Comparison of ENCODE assay signal across 8 cellular contexts in the genomic region with DNA sequence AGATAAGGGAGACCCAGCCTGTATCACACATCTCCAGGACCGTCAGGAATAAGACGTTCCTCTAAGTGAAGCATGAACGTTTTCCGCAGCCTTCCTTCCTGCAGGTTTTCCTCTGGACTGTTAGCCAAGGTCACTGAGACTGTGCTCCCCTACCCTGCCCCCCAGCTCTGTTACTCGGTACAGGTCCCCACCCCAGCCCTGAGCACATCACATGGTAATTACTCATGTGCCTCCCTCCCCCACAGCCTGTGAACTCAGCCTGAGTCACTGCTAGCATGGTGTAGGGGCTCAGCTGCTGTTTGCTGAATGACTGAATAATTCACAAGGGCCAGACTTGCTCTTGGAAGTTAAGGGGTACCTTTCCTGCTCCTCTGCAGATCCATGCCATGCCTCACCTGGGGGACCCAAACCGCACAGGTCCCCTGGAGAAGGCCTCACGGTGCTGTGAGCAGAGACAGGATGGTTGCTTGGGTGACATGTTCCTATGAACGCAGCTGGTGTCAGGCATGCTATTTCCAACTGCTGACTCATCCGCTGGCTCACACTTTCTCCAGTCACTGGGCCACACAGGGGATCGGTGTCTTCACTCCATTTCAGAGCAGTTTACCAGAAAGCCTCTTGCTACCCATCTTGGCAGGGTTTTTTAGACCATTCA.
DNase-seq lines count a peak whose midpoint lies in the region; ATAC-seq and TF ChIP-seq lines count a peak whose summit lies in the region.

No MANE protein-coding gene starts in this region.

- TF ChIP-seq CTCF in Caco-2 (IDR thresholded peaks at IDR 0.05; ENCODE audit: insufficient read depth in 1 of 2, low read depth in 1 of 2, low read length in 1 of 2, severe bottlenecking in 1 of 2, unreplicated experiment in 1 of 2): no peak

- H3K36me3 Mint-ChIP-seq in Caco-2 (ENCODE audit: insufficient read depth, unreplicated experiment): no peaks in the 10 kb centered on the region

- no peaks in the 10 kb centered on the region for H3K9me3 ChIP-seq in Caco-2

- intact Hi-C loops in Caco-2 (cut with micrococcal nuclease; ENCODE audit: unreplicated experiment): no loop called here

- H3K27me3 ChIP-seq in Caco-2 (replicated peaks; ENCODE audit: control insufficient read depth, insufficient read depth, low read length): no peaks in the 10 kb centered on the region

- no peaks in the 10 kb centered on the region for H3K9me3 Mint-ChIP-seq in Caco-2 (ENCODE audit: unreplicated experiment)

- no TSS peak for BruUV-seq in Caco-2 (replicated peaks; lab: Mats Ljungman, UMichigan)

- POLR2A ChIA-PET in Caco-2 (lab: Charles Lee): no interaction called here

- no peaks in the 10 kb centered on the region for H3K27me3 Mint-ChIP-seq in Caco-2 (ENCODE audit: insufficient read depth, unreplicated experiment)

- H3K27ac Mint-ChIP-seq in Caco-2 (ENCODE audit: unreplicated experiment): peak overlapping the region; percentile 48

- peaks cover 11% of the 10 kb centered on the region for H3K4me1 Mint-ChIP-seq in Caco-2 (ENCODE audit: low read depth, unreplicated experiment)

- H3K27ac ChIP-seq in cingulate gyrus (ENCODE audit: low read depth, low read length): peak overlapping the region; percentile 83

- H3K4me3 Mint-ChIP-seq in Caco-2 (ENCODE audit: unreplicated experiment): no peak overlapping the region

- CTCF ChIA-PET in Caco-2 (lab: Charles Lee): interaction anchor here (0.6 to 2.6 kb wide), 3 partner anchors 10 to 234 kb away, joined by 3 to 7 read pairs (median 3); no protein-coding TSS in a partner anchor

- H3K4me1 ChIP-seq in Caco-2: peaks cover 13% of the 10 kb centered on the region

- DNase-seq in Caco-2 (peak; percentile 22 to 63), HT1080 (ENCODE audit: low read depth) (peak; percentile 96), lung microvascular endothelial cell (ENCODE audit: low read depth in 2 of 2) (peak; percentile 86 to 97)
- DNase-seq in activated CD4-positive, CD25-positive, alpha-beta regulatory T cell treated with anti-CD3 and anti-CD28 coated beads, Interleukin-2, amount 50 U/mL, for 72 hours: peak; percentile 56
- peak; percentile 58 for DNase-seq in stimulated activated CD8-positive, alpha-beta memory T cell treated with anti-CD3 and anti-CD28 coated beads, Interleukin-12 subunit alpha, Interleukin-12 subunit beta, amount 100 ng/mL, for 4 hours (ENCODE audit: low read depth)

- H3K36me3 ChIP-seq in Caco-2 (ENCODE audit: control insufficient read depth, insufficient read depth, low read length): no peaks in the 10 kb centered on the region

- no peak for ATAC-seq in GM21717 (IDR thresholded peaks at IDR 0.05; ENCODE audit: unreplicated experiment)
- ATAC-seq in GM18907 (IDR thresholded peaks at IDR 0.05; ENCODE audit: unreplicated experiment): no peak

- no peak overlapping the region for H3K4me3 ChIP-seq in Caco-2 (ENCODE audit: low read depth, low read length)

Comparison
In these comparisons a context has a peak if more than half of its experiments do, and no peak if none do; other contexts are left out.
1. DNase-seq: peak in every context shown above with its lines; median percentile 96 in HT1080; 92 in lung microvascular endothelial cell; 58 in stimulated activated CD8-positive, alpha-beta memory T cell treated with anti-CD3 and anti-CD28 coated beads, Interleukin-12 subunit alpha, Interleukin-12 subunit beta, amount 100 ng/mL, for 4 hours; 56 in activated CD4-positive, CD25-positive, alpha-beta regulatory T cell treated with anti-CD3 and anti-CD28 coated beads, Interleukin-2, amount 50 U/mL, for 72 hours; 42 in Caco-2.